In the genomic region with DNA sequence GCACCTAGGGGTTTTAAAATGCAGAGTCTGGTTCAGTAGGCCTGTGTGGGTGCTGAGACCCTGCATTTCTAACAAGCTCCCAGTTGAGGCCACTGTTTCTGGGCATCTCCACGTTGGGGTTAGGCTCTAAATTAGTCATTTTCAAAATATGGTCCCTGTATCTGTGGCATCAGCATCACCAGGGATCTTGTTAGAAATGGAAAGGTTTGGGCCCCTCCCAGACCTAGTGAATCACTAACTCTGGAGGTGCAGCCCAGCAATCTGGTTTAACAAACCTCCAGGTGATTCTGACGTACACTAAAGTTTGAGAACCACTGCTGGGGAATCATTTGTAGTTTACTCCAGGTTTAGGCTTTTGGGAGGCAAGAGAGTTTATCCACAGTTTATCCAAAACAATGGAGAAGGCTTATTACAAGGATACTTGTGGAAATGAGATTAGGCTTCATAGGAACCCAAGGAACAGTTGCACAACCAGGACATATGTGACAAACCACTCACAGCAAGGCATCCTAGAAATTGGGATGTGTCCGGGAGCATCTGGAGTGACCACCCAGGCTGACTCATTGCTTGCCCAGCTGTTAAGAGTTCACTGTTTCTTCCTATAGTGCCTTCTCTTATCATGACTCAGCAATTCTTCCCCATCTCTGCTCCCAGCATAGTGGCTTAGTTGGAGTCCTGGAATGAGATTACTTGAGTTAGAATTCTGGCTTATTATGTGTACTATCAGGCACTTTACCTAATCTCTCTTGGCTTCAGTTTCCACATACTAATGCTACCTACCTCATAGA, we compare ENCODE assay signal across 13 cellular contexts.
DNase-seq lines count a peak whose midpoint lies in the region; ATAC-seq and TF ChIP-seq lines count a peak whose summit lies in the region.
"Had no signal": no experiment of that assay in that cellular context is flagged by ENCODE, and none has a peak within 500 bp of the region (broad histone marks: within the 10 kb centered on the region; RNA-seq: fewer than 3 reads in every experiment).

No MANE protein-coding gene starts in this region.

- peaks cover 8% of the 10 kb centered on the region for H3K27me3 Mint-ChIP-seq in activated naive CD8-positive, alpha-beta T cell treated with anti-CD3 and anti-CD28 coated beads, Interleukin-2, amount 50 U/mL, for 24 hours

- H3K4me3 ChIP-seq in RWPE2 (ENCODE audit: severe bottlenecking) (no peak overlapping the region), fibroblast of the aortic adventitia (ENCODE audit: low read depth, low read length) (no peak overlapping the region), osteoblast (ENCODE audit: insufficient read depth, low read length) (no peak overlapping the region)
- H3K4me3 ChIP-seq: body of pancreas, esophagus muscularis mucosa had no signal

- peak; percentile 62 for DNase-seq in ELR (ENCODE audit: low read depth)
- DNase-seq in RWPE2 (ENCODE audit: low spot score), result no peak
- DNase-seq in fibroblast of the aortic adventitia (ENCODE audit: low read depth), result peak; percentile 93
- DNase-seq in osteoblast (ENCODE audit: insufficient read length, low spot score, missing footprints), result peak; percentile 87
- DNase-seq in activated naive CD8-positive, alpha-beta T cell treated with anti-CD3 and anti-CD28 coated beads, Interleukin-2, amount 50 U/mL, for 24 hours, result no peak
- DNase-seq in 8988T, result no peak
- no peak for DNase-seq in mesenteric fat pad (ENCODE audit: low spot score)
- DNase-seq in activated T-cell treated with anti-CD3 and anti-CD28 coated beads, Interleukin-2, amount 50 U/mL, for 48 hours, result no peak
- DNase-seq: body of pancreas; midbrain; NK-92 treated with Interleukin-12 subunit alpha and Interleukin-12 subunit beta, amount 100 ng/mL, for 24 hours; stimulated activated CD8-positive, alpha-beta memory T cell treated with anti-CD3 and anti-CD28 coated beads, Interleukin-4, amount 100 ng/mL, for 48 hours had no signal

- H4K20me1 ChIP-seq in osteoblast (ENCODE audit: insufficient read depth, low read length), result no peaks in the 10 kb centered on the region

- no peak for TF ChIP-seq CTCF in RWPE2 (IDR thresholded peaks at IDR 0.05; ENCODE audit: poor library complexity, severe bottlenecking)
- no peak for TF ChIP-seq CTCF in fibroblast of the aortic adventitia (IDR thresholded peaks at IDR 0.05; ENCODE audit: insufficient read depth, low read length)
- TF ChIP-seq CTCF in osteoblast (IDR thresholded peaks at IDR 0.05; ENCODE audit: extremely low read depth, low read depth, low read length), result peak; percentile 8

- H3K4me3 Mint-ChIP-seq in activated naive CD8-positive, alpha-beta T cell treated with anti-CD3 and anti-CD28 coated beads, Interleukin-2, amount 50 U/mL, for 24 hours, result no peak overlapping the region

- no peaks in the 10 kb centered on the region for H3K79me2 ChIP-seq in osteoblast (ENCODE audit: insufficient read depth, low read length)

- no peaks in the 10 kb centered on the region for H3K36me3 Mint-ChIP-seq in activated naive CD8-positive, alpha-beta T cell treated with anti-CD3 and anti-CD28 coated beads, Interleukin-2, amount 50 U/mL, for 24 hours (ENCODE audit: low read depth)

- no peaks in the 10 kb centered on the region for H3K4me1 Mint-ChIP-seq in activated naive CD8-positive, alpha-beta T cell treated with anti-CD3 and anti-CD28 coated beads, Interleukin-2, amount 50 U/mL, for 24 hours

- no peaks in the 10 kb centered on the region for H3K9me3 Mint-ChIP-seq in activated naive CD8-positive, alpha-beta T cell treated with anti-CD3 and anti-CD28 coated beads, Interleukin-2, amount 50 U/mL, for 24 hours

- H3K36me3 ChIP-seq in RWPE2 (ENCODE audit: low read depth) (no peaks in the 10 kb centered on the region), osteoblast (ENCODE audit: insufficient read depth, low read length) (no peaks in the 10 kb centered on the region)
- H3K36me3 ChIP-seq: esophagus muscularis mucosa had no signal

- H3K27ac ChIP-seq in RWPE2 (ENCODE audit: poor library complexity, severe bottlenecking) (no peak overlapping the region), osteoblast (ENCODE audit: low read depth, low read length) (peak overlapping the region; percentile 55)
- H3K27ac ChIP-seq: body of pancreas, esophagus muscularis mucosa had no signal

- H3K4me2 ChIP-seq in osteoblast (ENCODE audit: insufficient read depth, low read length), result peak overlapping the region; percentile 8

- no peaks in the 10 kb centered on the region for H3K4me1 ChIP-seq in RWPE2 (ENCODE audit: insufficient read depth, poor library complexity, severe bottlenecking)
- peaks cover 16% of the 10 kb centered on the region for H3K4me1 ChIP-seq in osteoblast (ENCODE audit: insufficient read depth, low read length)
- H3K4me1 ChIP-seq: body of pancreas had no signal

- H3K27ac Mint-ChIP-seq in activated naive CD8-positive, alpha-beta T cell treated with anti-CD3 and anti-CD28 coated beads, Interleukin-2, amount 50 U/mL, for 24 hours, result no peak overlapping the region

- no peaks in the 10 kb centered on the region for H3K9me3 ChIP-seq in RWPE2 (ENCODE audit: severe bottlenecking)
- H3K9me3 ChIP-seq in osteoblast (ENCODE audit: low read depth, low read length), result no peaks in the 10 kb centered on the region
- H3K9me3 ChIP-seq: body of pancreas, esophagus muscularis mucosa had no signal

- H3K27me3 ChIP-seq in RWPE2 (ENCODE audit: insufficient read depth, poor library complexity, severe bottlenecking) (no peaks in the 10 kb centered on the region), osteoblast (ENCODE audit: insufficient read depth, low read length) (no peaks in the 10 kb centered on the region)
- H3K27me3 ChIP-seq: body of pancreas, esophagus muscularis mucosa had no signal

- H2AFZ ChIP-seq in osteoblast (ENCODE audit: low read length), result no peak overlapping the region

- 0 out of 3 replicates have a peak, but pooled peaks have one; percentile 36 for ATAC-seq in RWPE2 (ENCODE audit: low read depth)
- ATAC-seq in activated naive CD8-positive, alpha-beta T cell treated with anti-CD3 and anti-CD28 coated beads, Interleukin-2, amount 50 U/mL, for 24 hours, result no peak
- ATAC-seq: body of pancreas had no signal

Comparison
In these comparisons a context has a peak if more than half of its experiments do, and no peak if none do; other contexts are left out.
1. DNase-seq: peak in ELR (single experiment), fibroblast of the aortic adventitia (single experiment) and osteoblast (single experiment); none in RWPE2 (single experiment), activated naive CD8-positive, alpha-beta T cell treated with anti-CD3 and anti-CD28 coated beads, Interleukin-2, amount 50 U/mL, for 24 hours (single experiment), 8988T (single experiment), mesenteric fat pad (single experiment) and activated T-cell treated with anti-CD3 and anti-CD28 coated beads, Interleukin-2, amount 50 U/mL, for 48 hours (0 of 2).